8 cellular contexts compared by ENCODE assay signal in genomic region chr15:34987982-34988873, GRCh38. TPM values are rescaled to one million over a fixed set of nuclear protein-coding genes. Genes with fewer than 3 reads are reported as not detected.
DNase-seq lines count a peak whose midpoint lies in the region; ATAC-seq and TF ChIP-seq lines count a peak whose summit lies in the region.

Gene ZNF770, minus strand, starts transcription at chr15:34988287. Its CDS starts 4,853 bp downstream, at chr15:34983434.

- DNase-seq in AG08395 (ENCODE audit: low spot score) (peak; percentile 94), NCI-H345 treated with DMSO at 0.1 percent for 48 hours (lab: John Stamatoyannopoulos, UW; ENCODE audit: unreplicated experiment) (peak; percentile 32), chondrocyte (ENCODE audit: low spot score) (no peak), kidney tubule cell (ENCODE audit: low spot score) (peak; percentile 83)
- peak; percentile 69 to 70 for DNase-seq in activated CD4-positive, alpha-beta T cell treated with anti-CD3 and anti-CD28 coated beads for 24 hours (ENCODE audit: low read depth in 2 of 2)
- peak; percentile 55 to 73 for DNase-seq in stimulated activated CD4-positive, alpha-beta T cell treated with anti-CD3 and anti-CD28 coated beads, Interleukin-1b, Interleukin-23, amount 100 ng/mL, for 1 hour (ENCODE audit: low read depth in 2 of 2)

- H3K9me3 Mint-ChIP-seq in chondrocyte (ENCODE audit: low read depth): no peaks in the 10 kb centered on the region

- in situ Hi-C loops in GM18951 (cut with MboI; ENCODE audit: low sequenced_read_pairs, unreplicated experiment): no loop called here

- H3K27me3 Mint-ChIP-seq in chondrocyte (ENCODE audit: low read depth): no peaks in the 10 kb centered on the region

- peak; percentile 9 for TF ChIP-seq CTCF in chondrocyte (IDR thresholded peaks at IDR 0.05)

- H3K36me3 Mint-ChIP-seq in chondrocyte (ENCODE audit: low read depth): no peaks in the 10 kb centered on the region

- H3K4me3 Mint-ChIP-seq in chondrocyte (ENCODE audit: unreplicated experiment): peak within 1 kb of the TSS; percentile 97

- H3K4me1 Mint-ChIP-seq in chondrocyte (ENCODE audit: low read depth): peaks cover 29% of the 10 kb centered on the region

- H3K27ac Mint-ChIP-seq in chondrocyte (ENCODE audit: unreplicated experiment): peak within 1 kb of the TSS; percentile 99

- ATAC-seq in HG03175 (IDR thresholded peaks at IDR 0.05; ENCODE audit: unreplicated experiment): peak; percentile 74

- peak; percentile 98 for TF ChIP-seq POLR2A in GM18951 (IDR thresholded peaks at IDR 0.05; ENCODE audit: extremely low read depth, insufficient read depth, insufficient read length)

RNA-seq across cellular contexts. Expression of gene ZNF770, which starts in this region (rescaled TPM):
- 33.8 to 37.6 TPM (median 34.6 TPM) in 3 replicates for total RNA-seq in chondrocyte
